ENCODE assay signal across 1 cellular context in the genomic region with DNA sequence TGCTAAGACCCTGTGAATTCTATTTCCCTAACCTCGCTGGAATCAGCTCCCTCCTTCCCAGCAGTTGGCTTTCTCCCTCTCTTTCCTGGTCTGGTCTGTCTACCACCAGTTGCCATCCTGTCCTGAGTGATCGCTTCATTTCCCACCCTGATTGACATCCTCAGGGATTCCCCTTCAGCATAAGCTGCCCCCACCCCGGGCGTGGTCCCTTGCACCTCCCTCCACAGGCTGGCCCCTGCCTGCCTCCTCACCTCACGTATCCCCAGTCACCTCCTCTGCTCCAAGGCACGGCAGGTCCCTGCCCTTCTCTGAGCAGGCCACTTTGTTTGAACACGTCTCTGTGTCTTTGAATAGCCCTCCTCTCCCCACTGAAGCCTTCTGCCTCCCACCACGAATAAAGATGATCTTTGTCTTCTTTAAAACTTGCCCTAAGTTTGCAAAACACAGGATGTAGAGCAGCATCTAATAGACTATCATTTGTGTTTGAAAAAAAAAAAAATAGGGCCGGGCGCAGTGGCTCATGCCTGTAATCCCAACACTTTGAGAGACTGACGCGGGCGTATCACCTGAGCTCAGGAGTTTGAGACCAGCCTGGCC.
TF ChIP-seq lines count a peak whose summit lies in the region.

No MANE protein-coding gene starts in this region.

TF ChIP-seq in HEK293T, 16 proteins besides CTCF, POLR2A, EP300 and RAD21:
- no peak for TF ChIP-seq PKNOX1 (IDR thresholded peaks at IDR 0.05)
- no peak for TF ChIP-seq HDGF (IDR thresholded peaks at IDR 0.05; ENCODE audit: borderline replicate concordance)
- TF ChIP-seq L3MBTL2 (conservative IDR thresholded peaks at IDR 0.05) = no peak
- TF ChIP-seq CTBP1 (IDR thresholded peaks at IDR 0.05; ENCODE audit: borderline replicate concordance) = no peak
- TF ChIP-seq ZNF384 (IDR thresholded peaks at IDR 0.05) = no peak
- no peak for TF ChIP-seq FOXM1 (IDR thresholded peaks at IDR 0.05; ENCODE audit: borderline replicate concordance)
- TF ChIP-seq NFRKB (IDR thresholded peaks at IDR 0.05) = no peak
- TF ChIP-seq TARDBP (IDR thresholded peaks at IDR 0.05) = no peak
- TF ChIP-seq SP1 (IDR thresholded peaks at IDR 0.05) = no peak
- no peak for TF ChIP-seq BHLHE40 (IDR thresholded peaks at IDR 0.05; ENCODE audit: borderline replicate concordance)
- TF ChIP-seq SUZ12 (IDR thresholded peaks at IDR 0.05) = no peak
- no peak for TF ChIP-seq FOXA1 (IDR thresholded peaks at IDR 0.05)
- TF ChIP-seq ELF4 (IDR thresholded peaks at IDR 0.05) = no peak
- TF ChIP-seq LEF1 (IDR thresholded peaks at IDR 0.05; ENCODE audit: borderline replicate concordance) = no peak
- TF ChIP-seq ARNT (IDR thresholded peaks at IDR 0.05) = no peak
- no peak for TF ChIP-seq FOXK2 (IDR thresholded peaks at IDR 0.05)
TF ChIP-seq in HEK293T: peak in this region for 0.
